Comparison of ENCODE assay signal across 11 cellular contexts in genomic region chr14:69713976-69714716, GRCh38. TPM values are rescaled to one million over a fixed set of nuclear protein-coding genes. Genes with fewer than 3 reads are reported as not detected.
DNase-seq lines count a peak whose midpoint lies in the region; ATAC-seq and TF ChIP-seq lines count a peak whose summit lies in the region.
"Had no signal": no experiment of that assay in that cellular context is flagged by ENCODE, and none has a peak within 500 bp of the region (broad histone marks: within the 10 kb centered on the region; RNA-seq: fewer than 3 reads in every experiment).

No MANE protein-coding gene starts in this region.

- no peak overlapping the region for H4K8ac ChIP-seq in IMR-90 (ENCODE audit: low read depth in 2 of 2, low read length in 2 of 2)

- no peak overlapping the region for H3K4me3 ChIP-seq in BLaER1 treated with 17β-estradiol and CSF1 and Interleukin-3, amounts not matched to agents 10 nM and 100 nM
- H3K4me3 ChIP-seq in IMR-90 (ENCODE audit: insufficient read depth, low read depth, low read length) = no peak overlapping the region
- H3K4me3 ChIP-seq in PC-3 (ENCODE audit: low read length) = no peak overlapping the region
- H3K4me3 ChIP-seq in gastrocnemius medialis = no peak overlapping the region
- H3K4me3 ChIP-seq: gastroesophageal sphincter had no signal

- H3K27ac ChIP-seq in BLaER1 treated with 17β-estradiol and CSF1 and Interleukin-3, amounts not matched to agents 10 nM and 100 nM = peak overlapping the region in 4 of 11 experiments; percentile 8 to 74 (median 72); a peak in 6 of 22 replicates
- H3K27ac ChIP-seq in IMR-90 (ENCODE audit: insufficient read depth, low read length) = no peak overlapping the region
- no peak overlapping the region for H3K27ac ChIP-seq in PC-3 (ENCODE audit: low read length)
- peak overlapping the region; percentile 39 for H3K27ac ChIP-seq in layer of hippocampus (ENCODE audit: low read depth, low read length)
- H3K27ac ChIP-seq in gastrocnemius medialis = no peak overlapping the region

- no peak overlapping the region for H2AFZ ChIP-seq in IMR-90 (replicated peaks; ENCODE audit: low read length, poor library complexity)
- H2AFZ ChIP-seq in PC-3 (ENCODE audit: low read length) = no peak overlapping the region

- BruUV-seq in IMR-90 (replicated peaks; lab: Mats Ljungman, UMichigan) = TSS peak; percentile 60
- BruUV-seq in PC-3 (replicated peaks; lab: Mats Ljungman, UMichigan) = TSS peak; percentile 12

- no peak overlapping the region for H2AK9ac ChIP-seq in IMR-90 (replicated peaks; ENCODE audit: low read depth, low read length, poor library complexity)

- H3K9me3 ChIP-seq in BLaER1 treated with 17β-estradiol and CSF1 and Interleukin-3, amounts not matched to agents 10 nM and 100 nM (replicated peaks in 1 of 11) = no peaks in the 10 kb centered on the region
- H3K9me3 ChIP-seq in IMR-90 (ENCODE audit: control insufficient read depth, insufficient read depth, low read length) = no peaks in the 10 kb centered on the region
- no peaks in the 10 kb centered on the region for H3K9me3 ChIP-seq in PC-3 (ENCODE audit: low read length)
- H3K9me3 ChIP-seq in gastrocnemius medialis = no peaks in the 10 kb centered on the region
- H3K9me3 ChIP-seq: gastroesophageal sphincter had no signal

- H3K9me1 ChIP-seq in IMR-90 (ENCODE audit: insufficient read depth, low read length) = peaks cover 38% of the 10 kb centered on the region

- TF ChIP-seq CTCF in IMR-90 (conservative IDR thresholded peaks at IDR 0.05; ENCODE audit: low read depth, low read length) (no peak), PC-3 (conservative IDR thresholded peaks at IDR 0.05; ENCODE audit: low read depth, low read length) (no peak), gastrocnemius medialis (IDR thresholded peaks at IDR 0.05 in 4 of 5, conservative IDR thresholded peaks at IDR 0.05 in 1 of 5) (no peak)

- H3K79me2 ChIP-seq in PC-3 (ENCODE audit: low read length) = no peaks in the 10 kb centered on the region
- H3K79me2 ChIP-seq: parathyroid adenoma had no signal

- H4K5ac ChIP-seq in IMR-90 (ENCODE audit: low read depth, low read length) = no peak overlapping the region

- H3K9me2 ChIP-seq in PC-3 (replicated peaks; ENCODE audit: low read length) = no peaks in the 10 kb centered on the region

- H2BK5ac ChIP-seq in IMR-90 (ENCODE audit: low read depth, low read length, poor library complexity, severe bottlenecking) = no peak overlapping the region

- POLR2A ChIA-PET in IMR-90 (lab: Charles Lee; ENCODE audit: unreplicated experiment) (no interaction called here), PC-3 (lab: Charles Lee; ENCODE audit: unreplicated experiment) (interaction anchor here (0.6 to 0.7 kb wide), 2 partner anchors 109 to 215 kb away, joined by 3 to 5 read pairs; no protein-coding TSS in a partner anchor)

- H4K20me1 ChIP-seq in BLaER1 treated with 17β-estradiol and CSF1 and Interleukin-3, amounts not matched to agents 10 nM and 100 nM = no peaks in the 10 kb centered on the region
- H4K20me1 ChIP-seq in IMR-90 (ENCODE audit: insufficient read depth, low read length) = 0 out of 2 replicates have a peak, but pooled peaks cover 6% of the 10 kb centered on the region
- H4K20me1 ChIP-seq in PC-3 (ENCODE audit: low read length) = no peaks in the 10 kb centered on the region

- in situ Hi-C loops in IMR-90 (cut with MboI; ENCODE audit: low sequenced_read_pairs) = no loop called here
- in situ Hi-C loops in gastrocnemius medialis (cut with MboI; ENCODE audit: low sequenced_read_pairs in 4 of 4) = no loop called here

- no peak overlapping the region for H3K56ac ChIP-seq in IMR-90 (ENCODE audit: extremely low read depth, insufficient read depth, low read length)

- no peak overlapping the region; the same call in 1 of the 2 replicates for H4K91ac ChIP-seq in IMR-90 (ENCODE audit: insufficient read depth, low read depth, low read length)

- H3K79me1 ChIP-seq in IMR-90 (ENCODE audit: low read depth in 1 of 2, low read length in 2 of 2) = peaks cover 6 to 33% of the 10 kb centered on the region in 2 experiments; a peak in 2 of 4 replicates

- no peaks in the 10 kb centered on the region for H3F3A ChIP-seq in PC-3 (ENCODE audit: low read length, unreplicated experiment)

- no peak overlapping the region for H3K18ac ChIP-seq in IMR-90 (ENCODE audit: low read depth, low read length)

- no peak overlapping the region for H2BK20ac ChIP-seq in IMR-90 (ENCODE audit: low read depth, low read length)

- ATAC-seq in IMR-90 (ENCODE audit: low read depth) (no peak), PC-3 (peak; percentile 58), HG03097 (IDR thresholded peaks at IDR 0.05; ENCODE audit: low FRiP score, unreplicated experiment) (no peak), GM19467 (IDR thresholded peaks at IDR 0.05; ENCODE audit: unreplicated experiment) (no peak), HG02973 (IDR thresholded peaks at IDR 0.05; ENCODE audit: unreplicated experiment) (no peak), gastrocnemius medialis (no peak)
- ATAC-seq: CD8-positive, alpha-beta T cell; gastroesophageal sphincter had no signal

- no peak overlapping the region for H3K9ac ChIP-seq in BLaER1 treated with 17β-estradiol and CSF1 and Interleukin-3, amounts not matched to agents 10 nM and 100 nM
- H3K9ac ChIP-seq in IMR-90 (ENCODE audit: low read depth, low read length) (no peak overlapping the region), PC-3 (ENCODE audit: low read length) (no peak overlapping the region)
- H3K9ac ChIP-seq: parathyroid adenoma had no signal

- no peak overlapping the region for H2BK15ac ChIP-seq in IMR-90 (ENCODE audit: low read depth, low read length)

- H3K36me3 ChIP-seq in BLaER1 treated with 17β-estradiol and CSF1 and Interleukin-3, amounts not matched to agents 10 nM and 100 nM = peaks cover 23 to 65% (median 54%) of the 10 kb centered on the region in 11 experiments
- H3K36me3 ChIP-seq in IMR-90 (ENCODE audit: control insufficient read depth, insufficient read depth, low read length) (peaks cover 22% of the 10 kb centered on the region), PC-3 (ENCODE audit: low read depth, low read length) (no peaks in the 10 kb centered on the region), gastrocnemius medialis (peaks cover 0 to 15% of the 10 kb centered on the region in 2 donors)

- 60% methylated on average over 1 of the region's 9 CpGs; no CpG with 5 or more reads in 1 of the 2 experiments for whole genome bisulfite sequencing in IMR-90 (ENCODE audit: extremely low coverage in 2 of 2, insufficient read length in 1 of 2), 2 experiments

- H3K4ac ChIP-seq in IMR-90 (ENCODE audit: low read depth, low read length) = no peak overlapping the region

- H2BK120ac ChIP-seq in IMR-90 (ENCODE audit: low read depth, low read length) = no peak overlapping the region

- no peak overlapping the region for H3K14ac ChIP-seq in IMR-90 (replicated peaks; ENCODE audit: low read depth, low read length)

- peak overlapping the region in 9 of 11 experiments; percentile 15 to 92 (median 83); a peak in 10 of 22 replicates for H3K4me2 ChIP-seq in BLaER1 treated with 17β-estradiol and CSF1 and Interleukin-3, amounts not matched to agents 10 nM and 100 nM
- H3K4me2 ChIP-seq in IMR-90 (ENCODE audit: low read depth, low read length) (no peak overlapping the region), PC-3 (ENCODE audit: low read length) (no peak overlapping the region)

- CTCF ChIA-PET in IMR-90 (lab: Yijun Ruan, JAX) = no interaction called here
- CTCF ChIA-PET in PC-3 (lab: Charles Lee) = no interaction called here

- dilution Hi-C loops in IMR-90 (cut with HindIII; ENCODE audit: low sequenced_read_pairs, unreplicated experiment) = no loop called here

- TF ChIP-seq RAD21 in IMR-90 (IDR thresholded peaks at IDR 0.05; ENCODE audit: low read length) = no peak

- H3K27me3 ChIP-seq in BLaER1 treated with 17β-estradiol and CSF1 and Interleukin-3, amounts not matched to agents 10 nM and 100 nM = no peaks in the 10 kb centered on the region
- H3K27me3 ChIP-seq in IMR-90 (ENCODE audit: control insufficient read depth, insufficient read depth, low read length) (no peaks in the 10 kb centered on the region), PC-3 (ENCODE audit: low read length) (no peaks in the 10 kb centered on the region), layer of hippocampus (ENCODE audit: control insufficient read depth, insufficient read depth, low read length) (no peaks in the 10 kb centered on the region), gastrocnemius medialis (no peaks in the 10 kb centered on the region)
- H3K27me3 ChIP-seq: gastroesophageal sphincter had no signal

- peaks cover 62 to 100% (median 96%) of the 10 kb centered on the region in 10 experiments for H3K4me1 ChIP-seq in BLaER1 treated with 17β-estradiol and CSF1 and Interleukin-3, amounts not matched to agents 10 nM and 100 nM
- H3K4me1 ChIP-seq in IMR-90 (ENCODE audit: control insufficient read depth, insufficient read depth, low read length) (peaks cover 31% of the 10 kb centered on the region), PC-3 (ENCODE audit: insufficient read depth, low read length) (peaks cover 14% of the 10 kb centered on the region; the same call in 1 of the 2 replicates), gastrocnemius medialis (peaks cover 43 to 51% of the 10 kb centered on the region in 2 donors)

- H3K23ac ChIP-seq in IMR-90 (ENCODE audit: low read depth, low read length) = no peak overlapping the region

- TF ChIP-seq POLR2A in IMR-90 (IDR thresholded peaks at IDR 0.05; ENCODE audit: low read depth, low read length) (no peak), gastrocnemius medialis (IDR thresholded peaks at IDR 0.05) (no peak)

- DNase-seq in IMR-90 (no peak), PC-3 (no peak), gastrocnemius medialis (no peak)
- DNase-seq: CD8-positive, alpha-beta T cell had no signal

- intact Hi-C loops in IMR-90 (cut with micrococcal nuclease) (loop anchor here (5.0 kb wide), 1 partner anchor 47 kb away; no protein-coding TSS in a partner anchor), PC-3 (cut with micrococcal nuclease) (loop anchor here (2.0 kb wide), 1 partner anchor 103 kb away; the partner anchor contains the start of gene SUSD6), gastrocnemius medialis (cut with DNase I; ENCODE audit: low total_unique reads) (no loop called here)

- H2AK5ac ChIP-seq in IMR-90 (ENCODE audit: low read depth, low read length) = no peak overlapping the region

TF ChIP-seq in IMR-90, 13 proteins besides CTCF, POLR2A, EP300 and RAD21 (continues in another document):
- TF ChIP-seq BHLHE40 (IDR thresholded peaks at IDR 0.05; ENCODE audit: low read depth, low read length) = no peak
- TF ChIP-seq NFE2L2 (IDR thresholded peaks at IDR 0.05; ENCODE audit: low read depth, low read length) = no peak
- TF ChIP-seq MAFK (IDR thresholded peaks at IDR 0.05; ENCODE audit: low read depth, low read length) = no peak

RNA-seq across cellular contexts. Expression of gene SRSF5, which starts 52.8 kb away (rescaled TPM):
- total RNA-seq in IMR-90 (2012; rRNA removed) = 29.4 and 96.9 TPM in 2 replicates
- polyA plus RNA-seq in IMR-90 (2012; rRNA removed) = 219 and 229 TPM in 2 replicates
- polyA plus RNA-seq in IMR-90 (2012; cell fraction: cytosol; rRNA removed) = 81.4 and 102 TPM in 2 replicates
- 215 and 1,047 TPM in 2 replicates for polyA plus RNA-seq in IMR-90 (2012; cell fraction: nucleus; rRNA removed; ENCODE audit: low replicate concordance)
- total RNA-seq in PC-3 (2014; rRNA removed) = 213 and 309 TPM in 2 replicates
- total RNA-seq in gastrocnemius medialis = 100 to 1,000 TPM in 1 of 4 donors, 10 to 100 TPM in 3; 57.5 to 113 (median 84.6) TPM

Comparison
In these comparisons a context has a peak if more than half of its experiments do, and no peak if none do; other contexts are left out.
1. H3K4me2 ChIP-seq: peak in BLaER1 treated with 17β-estradiol and CSF1 and Interleukin-3, amounts not matched to agents 10 nM and 100 nM (9 of 11); none in IMR-90 (single experiment) and PC-3 (single experiment).